In the genomic region with DNA sequence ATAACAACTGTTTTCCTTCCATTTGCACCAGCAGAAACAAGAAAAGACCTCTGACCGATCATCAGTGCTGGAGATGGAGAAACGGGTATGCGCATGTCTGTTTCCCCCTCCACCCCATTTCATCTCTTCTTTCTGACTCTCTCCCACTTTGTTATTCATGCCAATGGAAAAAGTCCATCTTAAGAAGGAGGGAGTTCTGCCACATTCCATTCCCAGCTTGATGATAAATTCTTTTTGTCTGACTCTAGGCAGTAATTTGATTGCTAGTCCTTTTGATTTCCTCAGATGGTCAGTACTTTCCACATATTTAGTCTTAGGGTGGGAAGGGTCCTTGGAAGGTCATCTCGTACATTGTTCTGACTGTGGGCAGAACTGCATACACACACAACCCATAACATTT, we compare ENCODE assay signal across 14 cellular contexts.
A peak's percentile ranks its signal among the peaks of the same experiment; 100 is the strongest.
DNase-seq lines count a peak whose midpoint lies in the region; ATAC-seq and TF ChIP-seq lines count a peak whose summit lies in the region.
"Had no signal": no experiment of that assay in that cellular context is flagged by ENCODE, and none has a peak within 500 bp of the region (broad histone marks: within the 10 kb centered on the region; RNA-seq: fewer than 3 reads in every experiment).

No MANE protein-coding gene starts in this region.

- ATAC-seq in HCT116: peak; percentile 30; the same call in 1 of the 2 replicates
- ATAC-seq: stimulated activated naive CD8-positive, alpha-beta T cell treated with anti-CD3 and anti-CD28 coated beads, Interleukin-15, Interleukin-2, amounts not matched to agents 100 U/mL and 50 U/mL, for 24 hours had no signal

- no peak overlapping the region for H2AFZ ChIP-seq in HCT116 (ENCODE audit: low read depth, low read length, poor library complexity, severe bottlenecking)

- no peaks in the 10 kb centered on the region for H3K9me2 ChIP-seq in HCT116 (ENCODE audit: insufficient read depth)

- DNase-seq in HCT116 (ENCODE audit: low read depth, low spot score) (no peak), GF-D8 (lab: John Stamatoyannopoulos, UW) (no peak), cerebellar cortex (ENCODE audit: low spot score) (no peak), Ammon's horn (ENCODE audit: low spot score) (no peak), NCI-H187 (lab: John Stamatoyannopoulos, UW) (no peak)
- DNase-seq: CD8-positive, alpha-beta memory T cell; central memory CD4-positive, alpha-beta T cell; foreskin melanocyte; NCI-H1417 treated with DMSO at 0.1 percent for 48 hours; NK-92 treated with Interleukin-12 subunit alpha and Interleukin-12 subunit beta, amount 100 ng/mL, for 24 hours; stimulated activated naive CD8-positive, alpha-beta T cell treated with anti-CD3 and anti-CD28 coated beads, Interleukin-15, Interleukin-2, amounts not matched to agents 100 U/mL and 50 U/mL, for 24 hours had no signal

- BruUV-seq in HCT116 (replicated peaks; lab: Mats Ljungman, UMichigan): no TSS peak

- H3K4me3 ChIP-seq in HCT116 (replicated peaks in 1 of 2; ENCODE audit: low read depth in 1 of 2, low read length in 2 of 2) (peak overlapping the region in 1 of 2 experiments; percentile 3; a peak in 1 of 4 replicates), iPS-18a (ENCODE audit: low read length) (peak overlapping the region; percentile 42), skin epidermis (no peak overlapping the region)

- RAD21 ChIA-PET in HCT116 (lab: Charles Lee; ENCODE audit: low non-redundant PET in 1 of 2, low total read pairs in 2 of 2, uncharacterized antibody in 2 of 2, unreplicated experiment in 2 of 2): no interaction called here

- H3K27me3 ChIP-seq in HCT116 (ENCODE audit: insufficient read depth, low read length) (no peaks in the 10 kb centered on the region), iPS-18a (ENCODE audit: control insufficient read depth, insufficient read depth, low read length) (no peaks in the 10 kb centered on the region)

- H3K79me2 ChIP-seq in HCT116 (ENCODE audit: insufficient read depth, low read length): no peaks in the 10 kb centered on the region

- POLR2A ChIA-PET in HCT116 (lab: Charles Lee): no interaction called here

- no peak for TF ChIP-seq POLR2A in HCT116 (IDR thresholded peaks at IDR 0.05; ENCODE audit: borderline replicate concordance, extremely low read depth, insufficient read depth, insufficient read length)

- H3K4me2 ChIP-seq in HCT116 (ENCODE audit: low read length): peak overlapping the region; percentile 42

- intact Hi-C loops in HCT116 (cut with micrococcal nuclease): no loop called here

- H3K9ac ChIP-seq in HCT116 (ENCODE audit: low read length) (no peak overlapping the region), iPS-18a (ENCODE audit: low read length) (no peak overlapping the region)

- H3K27ac ChIP-seq in HCT116 (ENCODE audit: low read depth, low read length) (peak overlapping the region; percentile 10; the same call in 1 of the 2 replicates), angular gyrus (ENCODE audit: low read depth, low read length) (peak overlapping the region; percentile 51), iPS-18a (ENCODE audit: low read length) (peak overlapping the region; percentile 25), skin epidermis (peak overlapping the region in 11 of 21 experiments; percentile 0 to 51 (median 33))

- CTCF ChIA-PET in HCT116 (lab: Charles Lee): no interaction called here

- H3K9me3 ChIP-seq in HCT116 (ENCODE audit: control insufficient read depth in 1 of 2, insufficient read depth in 1 of 2, low read depth in 1 of 2, low read length in 2 of 2) (no peaks in the 10 kb centered on the region), iPS-18a (ENCODE audit: control insufficient read depth, low read depth, low read length) (no peaks in the 10 kb centered on the region)

- peaks cover 6 to 23% of the 10 kb centered on the region in 2 experiments; a peak in 3 of 4 replicates for H3K4me1 ChIP-seq in HCT116 (ENCODE audit: control insufficient read depth in 1 of 2, insufficient read depth in 2 of 2, low read length in 2 of 2)
- peaks cover 43% of the 10 kb centered on the region for H3K4me1 ChIP-seq in iPS-18a (ENCODE audit: control insufficient read depth, low read depth, low read length)

- no peaks in the 10 kb centered on the region for H3K36me3 ChIP-seq in HCT116 (ENCODE audit: control insufficient read depth in 1 of 2, insufficient read depth in 2 of 2, low read length in 2 of 2)
- H3K36me3 ChIP-seq in iPS-18a (ENCODE audit: control insufficient read depth, low read depth, low read length): no peaks in the 10 kb centered on the region

- no peak for TF ChIP-seq CTCF in HCT116 (IDR thresholded peaks at IDR 0.05 in 2 of 3, conservative IDR thresholded peaks at IDR 0.05 in 1 of 3; ENCODE audit: borderline replicate concordance in 1 of 3, insufficient read depth in 1 of 3, low read depth in 2 of 3, low read length in 2 of 3)

- H4K20me1 ChIP-seq in HCT116 (ENCODE audit: insufficient read depth): no peaks in the 10 kb centered on the region

- TF ChIP-seq RAD21 in HCT116 (IDR thresholded peaks at IDR 0.05; ENCODE audit: low read depth): no peak

TF ChIP-seq in HCT116, 20 proteins besides CTCF, POLR2A, EP300 and RAD21:
- peak; percentile 28; the same call in 1 of the 2 replicates for TF ChIP-seq SP1 (IDR thresholded peaks at IDR 0.05; ENCODE audit: low read depth)
- no peak for TF ChIP-seq SRF (IDR thresholded peaks at IDR 0.05; ENCODE audit: low read depth)
- TF ChIP-seq, protein P1, sequence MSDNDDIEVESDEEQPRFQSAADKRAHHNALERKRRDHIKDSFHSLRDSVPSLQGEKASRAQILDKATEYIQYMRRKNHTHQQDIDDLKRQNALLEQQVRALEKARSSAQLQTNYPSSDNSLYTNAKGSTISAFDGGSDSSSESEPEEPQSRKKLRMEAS (IDR thresholded peaks at IDR 0.05): no peak
- TF ChIP-seq FOSL1 (IDR thresholded peaks at IDR 0.05; ENCODE audit: low read depth): no peak
- no peak for TF ChIP-seq CEBPB (IDR thresholded peaks at IDR 0.05; ENCODE audit: low read depth)
- no peak for TF ChIP-seq EZH2 (IDR thresholded peaks at IDR 0.05)
